In genomic region chr6:15876406-15876805, GRCh38 we compare ENCODE assay signal across 1 cellular context.
TF ChIP-seq lines count a peak whose summit lies in the region.

No MANE protein-coding gene starts in this region.

TF ChIP-seq in GM12878, 131 proteins besides CTCF, POLR2A, EP300 and RAD21 (continued from another document):
- TF ChIP-seq E4F1 (IDR thresholded peaks at IDR 0.05; ENCODE audit: borderline replicate concordance, partially characterized antibody) = no peak
- peak; percentile 84 for TF ChIP-seq BMI1 (IDR thresholded peaks at IDR 0.05; ENCODE audit: borderline replicate concordance)
- no peak for TF ChIP-seq CEBPZ (IDR thresholded peaks at IDR 0.05; ENCODE audit: low read depth, low read length)
- peak; percentile 60; the same call in 1 of the 2 replicates for TF ChIP-seq SPI1 (IDR thresholded peaks at IDR 0.05; ENCODE audit: borderline replicate concordance, insufficient read depth, low read depth, low read length)
- peak; percentile 93 for TF ChIP-seq BCL11A (IDR thresholded peaks at IDR 0.05; ENCODE audit: low read depth, low read length)
- TF ChIP-seq BRCA1 (IDR thresholded peaks at IDR 0.05; ENCODE audit: low read depth, low read length) = no peak
- 0 out of 2 replicates have a peak, but pooled peaks have one; percentile 63 for TF ChIP-seq NBN (IDR thresholded peaks at IDR 0.05)
- TF ChIP-seq GABPA (IDR thresholded peaks at IDR 0.05; ENCODE audit: low read depth) = no peak
- no peak for TF ChIP-seq NR2C2 (IDR thresholded peaks at IDR 0.05; ENCODE audit: borderline replicate concordance, control insufficient read depth, insufficient read length, low read depth)
- TF ChIP-seq BHLHE40 (IDR thresholded peaks at IDR 0.05; ENCODE audit: borderline replicate concordance in 1 of 2, low read depth in 2 of 2, low read length in 1 of 2) = peak; percentile 88 to 91
- no peak for TF ChIP-seq MXI1 (IDR thresholded peaks at IDR 0.05; ENCODE audit: low read depth, low read length)
- TF ChIP-seq MTA2 (IDR thresholded peaks at IDR 0.05; ENCODE audit: low read depth) = peak; percentile 94
- no peak for TF ChIP-seq ZBTB11 (CRISPR knock-in tag; IDR thresholded peaks at IDR 0.05)
- TF ChIP-seq ELK1 (IDR thresholded peaks at IDR 0.05; ENCODE audit: low read depth, low read length) = no peak
- no peak for TF ChIP-seq MYC (IDR thresholded peaks at IDR 0.05; ENCODE audit: insufficient read depth, insufficient read length, insufficient replicate concordance, low read length, severe bottlenecking)
- TF ChIP-seq USF1 (IDR thresholded peaks at IDR 0.05; ENCODE audit: borderline replicate concordance, extremely low read length, insufficient read depth, low read depth, low read length) = no peak
- no peak for TF ChIP-seq RB1 (IDR thresholded peaks at IDR 0.05; ENCODE audit: borderline replicate concordance)
- TF ChIP-seq WRNIP1 (IDR thresholded peaks at IDR 0.05; ENCODE audit: borderline replicate concordance, low read depth, low read length) = no peak
- no peak for TF ChIP-seq EED (IDR thresholded peaks at IDR 0.05; ENCODE audit: low read depth)
- no peak for TF ChIP-seq CBX3 (IDR thresholded peaks at IDR 0.05; ENCODE audit: borderline replicate concordance, low read depth)
- TF ChIP-seq IKZF2 (IDR thresholded peaks at IDR 0.05) = peak; percentile 87 to 94
- TF ChIP-seq ZNF217 (IDR thresholded peaks at IDR 0.05) = peak; percentile 95
- TF ChIP-seq ZBTB4 (CRISPR knock-in tag; IDR thresholded peaks at IDR 0.05) = no peak
- 0 out of 2 replicates have a peak, but pooled peaks have one; percentile 46 for TF ChIP-seq STAT3 (IDR thresholded peaks at IDR 0.05; ENCODE audit: low read depth, low read length)
- peak; percentile 69 for TF ChIP-seq PKNOX1 (IDR thresholded peaks at IDR 0.05)
- TF ChIP-seq ZNF384 (IDR thresholded peaks at IDR 0.05; ENCODE audit: borderline replicate concordance, low read depth, low read length) = no peak
- TF ChIP-seq ETV6 (conservative IDR thresholded peaks at IDR 0.05 in 1 of 2, IDR thresholded peaks at IDR 0.05 in 1 of 2; ENCODE audit: borderline replicate concordance in 1 of 2, low read depth in 1 of 2) = peak in 1 of 2 experiments; percentile 71; a peak in 1 of 4 replicates
- TF ChIP-seq LARP7 (IDR thresholded peaks at IDR 0.05) = no peak
- TF ChIP-seq BACH1 (IDR thresholded peaks at IDR 0.05; ENCODE audit: borderline replicate concordance) = peak; percentile 82; the same call in 1 of the 2 replicates
- TF ChIP-seq SUPT20H (IDR thresholded peaks at IDR 0.05; ENCODE audit: borderline replicate concordance, control insufficient read depth, low read depth, low read length) = no peak
